ENCODE assay signal across 19 cellular contexts in the genomic region with DNA sequence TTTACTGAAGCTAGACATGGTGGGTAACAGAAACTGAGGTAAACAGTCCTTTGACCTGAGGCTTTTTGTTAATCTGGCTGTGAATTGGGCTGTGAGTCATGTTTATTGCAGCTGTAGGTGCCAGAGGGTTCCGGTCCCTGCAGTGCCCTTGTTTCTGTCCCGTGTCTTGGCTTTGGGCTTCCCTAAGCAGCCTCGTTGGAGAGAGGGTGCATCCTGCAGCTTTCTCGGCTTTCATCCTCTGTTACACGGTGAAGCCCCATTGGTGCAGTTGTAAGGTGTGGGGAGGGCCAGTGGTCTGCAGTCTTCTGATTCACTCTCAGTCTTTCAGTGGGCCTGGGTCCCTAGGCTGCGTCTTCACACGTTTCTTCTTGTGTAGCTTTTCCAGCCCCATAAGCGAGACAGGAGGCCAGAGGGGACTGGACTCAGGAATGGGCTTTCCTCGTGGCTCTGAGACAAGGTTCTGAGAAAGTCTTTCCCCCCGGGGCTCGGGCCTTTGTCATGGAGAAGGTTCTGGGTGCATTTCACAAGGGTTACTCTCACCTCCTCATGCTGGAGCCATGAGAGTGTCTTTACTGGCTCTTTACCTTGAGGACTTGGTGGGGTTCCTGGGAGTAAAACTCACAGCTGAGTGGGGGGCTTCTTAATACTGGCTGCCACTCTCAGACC. TPM values are rescaled to one million over a fixed set of nuclear protein-coding genes. Genes with fewer than 3 reads are reported as not detected.
DNase-seq lines count a peak whose midpoint lies in the region; ATAC-seq and TF ChIP-seq lines count a peak whose summit lies in the region.
"Had no signal": no experiment of that assay in that cellular context is flagged by ENCODE, and none has a peak within 500 bp of the region (broad histone marks: within the 10 kb centered on the region; RNA-seq: fewer than 3 reads in every experiment).

No MANE protein-coding gene starts in this region.

- H3K27ac ChIP-seq in HUES48 (ENCODE audit: low read depth, low read length) (peak overlapping the region; percentile 95), iPS DF 6.9 (ENCODE audit: low read length) (no peak overlapping the region)
- H3K27ac ChIP-seq: right atrium auricular region, thyroid gland had no signal

- H3K27ac Mint-ChIP-seq in WTC11, result peak overlapping the region; percentile 72
- H3K27ac Mint-ChIP-seq in stimulated activated effector memory CD8-positive, alpha-beta T cell treated with anti-CD3 and anti-CD28 coated beads, Interleukin-12 subunit alpha, Interleukin-12 subunit beta, amount 100 ng/mL, for 72 hours, result peak overlapping the region; percentile 79
- H3K27ac Mint-ChIP-seq: activated CD4-positive, alpha-beta T cell treated with anti-CD3 and anti-CD28 coated beads, Interleukin-2, amount 10 ng/mL, durations not matched to agents 7 days and 5 days; B cell had no signal

- no CpG with 5 or more reads among the region's 11 CpGs for WGBS in iPS DF 6.9 (ENCODE audit: insufficient coverage, insufficient read length)

- H3K9me3 ChIP-seq in HUES48 (ENCODE audit: control insufficient read depth, insufficient read depth, low read length) (no peaks in the 10 kb centered on the region), iPS DF 6.9 (ENCODE audit: control insufficient read depth, insufficient read depth, low read length) (no peaks in the 10 kb centered on the region)
- H3K9me3 ChIP-seq: right atrium auricular region, thyroid gland had no signal

- DNase-seq in WTC11 (ENCODE audit: low spot score) (peak; percentile 43), iPS DF 6.9 (ENCODE audit: low read depth, low spot score) (peak; percentile 27), NOMO-1 treated with DMSO at 0.1 percent for 48 hours (lab: John Stamatoyannopoulos, UW; ENCODE audit: unreplicated experiment) (no peak), AML-193 (lab: John Stamatoyannopoulos, UW) (no peak)
- DNase-seq in stimulated activated effector memory CD8-positive, alpha-beta T cell treated with anti-CD3 and anti-CD28 coated beads, Interleukin-12 subunit alpha, Interleukin-12 subunit beta, amount 100 ng/mL, for 72 hours (ENCODE audit: low spot score in 2 of 2), result no peak
- DNase-seq: activated CD4-positive, alpha-beta T cell treated with anti-CD3 and anti-CD28 coated beads, Interleukin-2, amount 10 ng/mL, durations not matched to agents 7 days and 5 days; activated CD8-positive, alpha-beta memory T cell treated with anti-CD3 and anti-CD28 coated beads, Interleukin-2, amount 50 U/mL, for 48 hours; activated gamma-delta T cell; caudate nucleus; NCI-H1417; NCI-H526; occipital lobe; stimulated activated CD4-positive, alpha-beta T cell treated with anti-CD3 and anti-CD28 coated beads, Interleukin-15, amount 100 ng/mL, for 24 hours; thyroid gland had no signal

- ATAC-seq in WTC11 (peak; percentile 75), GM19467 (IDR thresholded peaks at IDR 0.05; ENCODE audit: unreplicated experiment) (no peak)
- no peak for ATAC-seq in stimulated activated effector memory CD8-positive, alpha-beta T cell treated with anti-CD3 and anti-CD28 coated beads, Interleukin-12 subunit alpha, Interleukin-12 subunit beta, amount 100 ng/mL, for 72 hours

- H3K27me3 ChIP-seq in HUES48 (ENCODE audit: control insufficient read depth, insufficient read depth, low read length) (no peaks in the 10 kb centered on the region), iPS DF 6.9 (ENCODE audit: control insufficient read depth, insufficient read depth, low read length) (no peaks in the 10 kb centered on the region)
- H3K27me3 ChIP-seq: right atrium auricular region, thyroid gland had no signal

- H3K27me3 Mint-ChIP-seq in WTC11 (ENCODE audit: low read depth), result no peaks in the 10 kb centered on the region
- H3K27me3 Mint-ChIP-seq: activated CD4-positive, alpha-beta T cell treated with anti-CD3 and anti-CD28 coated beads, Interleukin-2, amount 10 ng/mL, durations not matched to agents 7 days and 5 days; B cell had no signal

- POLR2A ChIA-PET in WTC11 (lab: Charles Lee), result interaction anchor here (0.6 kb wide), 1 partner anchor 506 kb away, joined by 4 read pairs; no protein-coding TSS in a partner anchor

- H3K4me3 ChIP-seq in HUES48 (ENCODE audit: low read depth, low read length) (no peak overlapping the region), iPS DF 6.9 (ENCODE audit: low read length) (no peak overlapping the region)
- H3K4me3 ChIP-seq: lung, right atrium auricular region, thyroid gland had no signal

- CTCF ChIA-PET in WTC11 (lab: Charles Lee), result interaction anchor here (0.8 to 2.6 kb wide), 4 partner anchors 23 to 373 kb away, joined by 3 to 11 read pairs (median 5); no protein-coding TSS in a partner anchor

- TF ChIP-seq CTCF in WTC11 (IDR thresholded peaks at IDR 0.05), result no peak

- H3K36me3 ChIP-seq in HUES48 (ENCODE audit: control insufficient read depth, insufficient read depth, low read length), result peaks cover 12% of the 10 kb centered on the region
- no peaks in the 10 kb centered on the region for H3K36me3 ChIP-seq in iPS DF 6.9 (ENCODE audit: control insufficient read depth, insufficient read depth, low read length)
- H3K36me3 ChIP-seq: right atrium auricular region had no signal

- H3K9me3 Mint-ChIP-seq in WTC11, result no peaks in the 10 kb centered on the region
- no peaks in the 10 kb centered on the region for H3K9me3 Mint-ChIP-seq in stimulated activated effector memory CD8-positive, alpha-beta T cell treated with anti-CD3 and anti-CD28 coated beads, Interleukin-12 subunit alpha, Interleukin-12 subunit beta, amount 100 ng/mL, for 72 hours
- H3K9me3 Mint-ChIP-seq: activated CD4-positive, alpha-beta T cell treated with anti-CD3 and anti-CD28 coated beads, Interleukin-2, amount 10 ng/mL, durations not matched to agents 7 days and 5 days had no signal

- H3K4me3 Mint-ChIP-seq in WTC11, result no peak overlapping the region
- H3K4me3 Mint-ChIP-seq in stimulated activated effector memory CD8-positive, alpha-beta T cell treated with anti-CD3 and anti-CD28 coated beads, Interleukin-12 subunit alpha, Interleukin-12 subunit beta, amount 100 ng/mL, for 72 hours, result no peak overlapping the region
- H3K4me3 Mint-ChIP-seq: activated CD4-positive, alpha-beta T cell treated with anti-CD3 and anti-CD28 coated beads, Interleukin-2, amount 10 ng/mL, durations not matched to agents 7 days and 5 days; B cell had no signal

- peaks cover 32% of the 10 kb centered on the region for H3K4me1 ChIP-seq in HUES48 (ENCODE audit: control insufficient read depth, insufficient read depth, low read length)
- peaks cover 2% of the 10 kb centered on the region; the same call in 1 of the 2 replicates for H3K4me1 ChIP-seq in iPS DF 6.9 (ENCODE audit: control insufficient read depth, insufficient read depth, low read length)
- H3K4me1 ChIP-seq: right atrium auricular region had no signal

- 0 out of 2 replicates have a peak overlapping the region, but pooled peaks have one; percentile 8 for H3K9ac ChIP-seq in HUES48 (ENCODE audit: low read depth, low read length)

- no peaks in the 10 kb centered on the region for H3K36me3 Mint-ChIP-seq in WTC11
- H3K36me3 Mint-ChIP-seq in stimulated activated effector memory CD8-positive, alpha-beta T cell treated with anti-CD3 and anti-CD28 coated beads, Interleukin-12 subunit alpha, Interleukin-12 subunit beta, amount 100 ng/mL, for 72 hours, result peaks cover 39% of the 10 kb centered on the region

- H3K4me1 Mint-ChIP-seq in WTC11, result peaks cover 48% of the 10 kb centered on the region
- peaks cover 56% of the 10 kb centered on the region for H3K4me1 Mint-ChIP-seq in stimulated activated effector memory CD8-positive, alpha-beta T cell treated with anti-CD3 and anti-CD28 coated beads, Interleukin-12 subunit alpha, Interleukin-12 subunit beta, amount 100 ng/mL, for 72 hours

TF ChIP-seq in WTC11, 78 proteins besides CTCF, POLR2A, EP300 and RAD21 (continues in another document):
- TF ChIP-seq, protein P1, sequence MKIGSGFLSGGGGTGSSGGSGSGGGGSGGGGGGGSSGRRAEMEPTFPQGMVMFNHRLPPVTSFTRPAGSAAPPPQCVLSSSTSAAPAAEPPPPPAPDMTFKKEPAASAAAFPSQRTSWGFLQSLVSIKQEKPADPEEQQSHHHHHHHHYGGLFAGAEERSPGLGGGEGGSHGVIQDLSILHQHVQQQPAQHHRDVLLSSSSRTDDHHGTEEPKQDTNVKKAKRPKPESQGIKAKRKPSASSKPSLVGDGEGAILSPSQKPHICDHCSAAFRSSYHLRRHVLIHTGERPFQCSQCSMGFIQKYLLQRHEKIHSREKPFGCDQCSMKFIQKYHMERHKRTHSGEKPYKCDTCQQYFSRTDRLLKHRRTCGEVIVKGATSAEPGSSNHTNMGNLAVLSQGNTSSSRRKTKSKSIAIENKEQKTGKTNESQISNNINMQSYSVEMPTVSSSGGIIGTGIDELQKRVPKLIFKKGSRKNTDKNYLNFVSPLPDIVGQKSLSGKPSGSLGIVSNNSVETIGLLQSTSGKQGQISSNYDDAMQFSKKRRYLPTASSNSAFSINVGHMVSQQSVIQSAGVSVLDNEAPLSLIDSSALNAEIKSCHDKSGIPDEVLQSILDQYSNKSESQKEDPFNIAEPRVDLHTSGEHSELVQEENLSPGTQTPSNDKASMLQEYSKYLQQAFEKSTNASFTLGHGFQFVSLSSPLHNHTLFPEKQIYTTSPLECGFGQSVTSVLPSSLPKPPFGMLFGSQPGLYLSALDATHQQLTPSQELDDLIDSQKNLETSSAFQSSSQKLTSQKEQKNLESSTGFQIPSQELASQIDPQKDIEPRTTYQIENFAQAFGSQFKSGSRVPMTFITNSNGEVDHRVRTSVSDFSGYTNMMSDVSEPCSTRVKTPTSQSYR (CRISPR knock-in tag; IDR thresholded peaks at IDR 0.05), result no peak
- TF ChIP-seq SOX15 (CRISPR knock-in tag; IDR thresholded peaks at IDR 0.05) (no peak), IRF2 (CRISPR knock-in tag; IDR thresholded peaks at IDR 0.05; ENCODE audit: borderline replicate concordance, low read depth) (no peak), CBFB (CRISPR knock-in tag; IDR thresholded peaks at IDR 0.05; ENCODE audit: low read depth) (no peak), ZNF423 (CRISPR knock-in tag; IDR thresholded peaks at IDR 0.05) (0 out of 2 replicates have a peak, but pooled peaks have one; percentile 6), PRRX2 (CRISPR knock-in tag; IDR thresholded peaks at IDR 0.05) (no peak)
- TF ChIP-seq, protein P2, sequence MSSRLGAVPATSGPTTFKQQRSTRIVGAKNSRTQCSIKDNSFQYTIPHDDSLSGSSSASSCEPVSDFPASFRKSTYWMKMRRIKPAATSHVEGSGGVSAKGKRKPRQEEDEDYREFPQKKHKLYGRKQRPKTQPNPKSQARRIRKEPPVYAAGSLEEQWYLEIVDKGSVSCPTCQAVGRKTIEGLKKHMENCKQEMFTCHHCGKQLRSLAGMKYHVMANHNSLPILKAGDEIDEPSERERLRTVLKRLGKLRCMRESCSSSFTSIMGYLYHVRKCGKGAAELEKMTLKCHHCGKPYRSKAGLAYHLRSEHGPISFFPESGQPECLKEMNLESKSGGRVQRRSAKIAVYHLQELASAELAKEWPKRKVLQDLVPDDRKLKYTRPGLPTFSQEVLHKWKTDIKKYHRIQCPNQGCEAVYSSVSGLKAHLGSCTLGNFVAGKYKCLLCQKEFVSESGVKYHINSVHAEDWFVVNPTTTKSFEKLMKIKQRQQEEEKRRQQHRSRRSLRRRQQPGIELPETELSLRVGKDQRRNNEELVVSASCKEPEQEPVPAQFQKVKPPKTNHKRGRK (CRISPR knock-in tag; IDR thresholded peaks at IDR 0.05; ENCODE audit: borderline replicate concordance), result no peak

RNA-seq across cellular contexts. Expression of a gene that starts 33.1 kb away (rescaled TPM):
- 11.5 to 13.4 TPM (median 12.9 TPM) in 3 replicates for total RNA-seq in WTC11 (2021)

RNA-seq across cellular contexts. Expression of a gene that starts 33.6 kb away (rescaled TPM):
- total RNA-seq in WTC11 (2021), result 6.2 to 10.4 TPM (median 9.1 TPM) in 3 replicates

Comparison
In these comparisons a context has a peak if more than half of its experiments do, and no peak if none do; other contexts are left out.
1. DNase-seq: peak in WTC11 (single experiment) and iPS DF 6.9 (single experiment); none in stimulated activated effector memory CD8-positive, alpha-beta T cell treated with anti-CD3 and anti-CD28 coated beads, Interleukin-12 subunit alpha, Interleukin-12 subunit beta, amount 100 ng/mL, for 72 hours (0 of 2), NOMO-1 treated with DMSO at 0.1 percent for 48 hours (single experiment) and AML-193 (0 of 2).